ENCODE assay signal across 1 cellular context in the genomic region with DNA sequence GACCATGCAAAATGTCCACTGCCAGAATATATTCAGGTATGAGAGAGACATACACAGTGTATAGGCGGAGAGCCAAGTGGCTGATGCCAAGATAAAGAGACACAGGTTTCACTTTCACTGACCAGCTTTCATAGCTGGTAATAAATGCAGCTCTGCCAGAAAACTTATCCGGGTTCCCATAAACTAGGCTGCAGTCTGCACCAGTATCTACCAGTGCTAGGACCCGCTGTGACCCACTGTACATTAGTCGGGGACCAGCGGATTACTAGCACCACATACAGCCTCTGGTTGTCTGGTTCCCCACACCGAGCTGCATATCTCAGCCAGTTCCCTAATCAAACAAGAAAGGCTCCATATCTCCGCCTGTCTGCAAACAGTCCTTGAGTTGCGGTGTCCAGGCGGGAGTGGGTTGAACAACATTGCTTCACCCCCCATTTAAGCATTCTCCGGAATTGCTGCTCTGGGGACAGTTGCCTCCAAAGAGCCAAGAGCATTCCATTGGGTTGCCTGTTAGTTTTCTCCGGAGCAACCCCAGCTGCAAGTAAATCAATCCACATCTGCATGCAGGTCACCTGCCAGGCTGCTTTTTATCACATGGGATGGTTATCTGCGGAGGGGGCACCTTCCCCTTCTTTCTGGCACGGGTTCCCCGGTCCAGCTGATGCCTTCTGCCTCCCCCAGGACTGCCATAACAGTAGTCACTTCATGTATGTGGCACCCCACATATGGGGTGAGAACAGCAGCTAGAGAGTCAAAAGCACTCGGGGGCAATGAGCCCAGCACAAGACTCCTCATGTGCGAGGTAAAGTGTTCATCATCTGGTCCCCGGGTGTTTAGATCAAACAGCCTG.
TF ChIP-seq lines count a peak whose summit lies in the region.

No MANE protein-coding gene starts in this region.

TF ChIP-seq in HepG2, 621 proteins besides CTCF, POLR2A, EP300 and RAD21 (continued from another document and continues in another):
- TF ChIP-seq, protein P1, sequence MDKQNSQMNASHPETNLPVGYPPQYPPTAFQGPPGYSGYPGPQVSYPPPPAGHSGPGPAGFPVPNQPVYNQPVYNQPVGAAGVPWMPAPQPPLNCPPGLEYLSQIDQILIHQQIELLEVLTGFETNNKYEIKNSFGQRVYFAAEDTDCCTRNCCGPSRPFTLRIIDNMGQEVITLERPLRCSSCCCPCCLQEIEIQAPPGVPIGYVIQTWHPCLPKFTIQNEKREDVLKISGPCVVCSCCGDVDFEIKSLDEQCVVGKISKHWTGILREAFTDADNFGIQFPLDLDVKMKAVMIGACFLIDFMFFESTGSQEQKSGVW (CRISPR knock-in tag; IDR thresholded peaks at IDR 0.05; ENCODE audit: borderline replicate concordance), result no peak
- TF ChIP-seq ZNF329 (CRISPR knock-in tag; IDR thresholded peaks at IDR 0.05; ENCODE audit: low read depth) (no peak), WIZ (CRISPR knock-in tag; IDR thresholded peaks at IDR 0.05) (no peak), KLF13 (CRISPR knock-in tag; IDR thresholded peaks at IDR 0.05) (no peak), SOX6 (IDR thresholded peaks at IDR 0.05) (no peak), SOX6 (CRISPR knock-in tag; IDR thresholded peaks at IDR 0.05) (peak; percentile 74; the same call in 1 of the 2 replicates), ZC3H4 (CRISPR knock-in tag; IDR thresholded peaks at IDR 0.05; ENCODE audit: borderline replicate concordance) (no peak), ZC3H13 (CRISPR knock-in tag; IDR thresholded peaks at IDR 0.05) (no peak), NCOA5 (CRISPR knock-in tag; IDR thresholded peaks at IDR 0.05) (no peak), ZFP90 (CRISPR knock-in tag; IDR thresholded peaks at IDR 0.05; ENCODE audit: borderline replicate concordance) (no peak), ZKSCAN1 (IDR thresholded peaks at IDR 0.05; ENCODE audit: low read length) (0 out of 2 replicates have a peak, but pooled peaks have one; percentile 6), CHD2 (IDR thresholded peaks at IDR 0.05; ENCODE audit: low read depth, low read length) (no peak), HNRNPK (IDR thresholded peaks at IDR 0.05; ENCODE audit: low read depth, low read length, poor library complexity, severe bottlenecking) (no peak), ZNF317 (CRISPR knock-in tag; IDR thresholded peaks at IDR 0.05) (no peak), ZNF878 (CRISPR knock-in tag; IDR thresholded peaks at IDR 0.05) (peak; percentile 69; the same call in 1 of the 2 replicates), POGZ (CRISPR knock-in tag; IDR thresholded peaks at IDR 0.05) (no peak), ZFY (CRISPR knock-in tag; IDR thresholded peaks at IDR 0.05) (no peak), ZNF143 (CRISPR knock-in tag; IDR thresholded peaks at IDR 0.05) (no peak), ZNF382 (CRISPR knock-in tag; IDR thresholded peaks at IDR 0.05; ENCODE audit: borderline replicate concordance) (no peak), GPN1 (CRISPR knock-in tag; IDR thresholded peaks at IDR 0.05; ENCODE audit: borderline replicate concordance) (no peak)
- TF ChIP-seq, protein P2, sequence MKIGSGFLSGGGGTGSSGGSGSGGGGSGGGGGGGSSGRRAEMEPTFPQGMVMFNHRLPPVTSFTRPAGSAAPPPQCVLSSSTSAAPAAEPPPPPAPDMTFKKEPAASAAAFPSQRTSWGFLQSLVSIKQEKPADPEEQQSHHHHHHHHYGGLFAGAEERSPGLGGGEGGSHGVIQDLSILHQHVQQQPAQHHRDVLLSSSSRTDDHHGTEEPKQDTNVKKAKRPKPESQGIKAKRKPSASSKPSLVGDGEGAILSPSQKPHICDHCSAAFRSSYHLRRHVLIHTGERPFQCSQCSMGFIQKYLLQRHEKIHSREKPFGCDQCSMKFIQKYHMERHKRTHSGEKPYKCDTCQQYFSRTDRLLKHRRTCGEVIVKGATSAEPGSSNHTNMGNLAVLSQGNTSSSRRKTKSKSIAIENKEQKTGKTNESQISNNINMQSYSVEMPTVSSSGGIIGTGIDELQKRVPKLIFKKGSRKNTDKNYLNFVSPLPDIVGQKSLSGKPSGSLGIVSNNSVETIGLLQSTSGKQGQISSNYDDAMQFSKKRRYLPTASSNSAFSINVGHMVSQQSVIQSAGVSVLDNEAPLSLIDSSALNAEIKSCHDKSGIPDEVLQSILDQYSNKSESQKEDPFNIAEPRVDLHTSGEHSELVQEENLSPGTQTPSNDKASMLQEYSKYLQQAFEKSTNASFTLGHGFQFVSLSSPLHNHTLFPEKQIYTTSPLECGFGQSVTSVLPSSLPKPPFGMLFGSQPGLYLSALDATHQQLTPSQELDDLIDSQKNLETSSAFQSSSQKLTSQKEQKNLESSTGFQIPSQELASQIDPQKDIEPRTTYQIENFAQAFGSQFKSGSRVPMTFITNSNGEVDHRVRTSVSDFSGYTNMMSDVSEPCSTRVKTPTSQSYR (CRISPR knock-in tag; IDR thresholded peaks at IDR 0.05; ENCODE audit: borderline replicate concordance), result peak; percentile 82
- TF ChIP-seq, protein P3, sequence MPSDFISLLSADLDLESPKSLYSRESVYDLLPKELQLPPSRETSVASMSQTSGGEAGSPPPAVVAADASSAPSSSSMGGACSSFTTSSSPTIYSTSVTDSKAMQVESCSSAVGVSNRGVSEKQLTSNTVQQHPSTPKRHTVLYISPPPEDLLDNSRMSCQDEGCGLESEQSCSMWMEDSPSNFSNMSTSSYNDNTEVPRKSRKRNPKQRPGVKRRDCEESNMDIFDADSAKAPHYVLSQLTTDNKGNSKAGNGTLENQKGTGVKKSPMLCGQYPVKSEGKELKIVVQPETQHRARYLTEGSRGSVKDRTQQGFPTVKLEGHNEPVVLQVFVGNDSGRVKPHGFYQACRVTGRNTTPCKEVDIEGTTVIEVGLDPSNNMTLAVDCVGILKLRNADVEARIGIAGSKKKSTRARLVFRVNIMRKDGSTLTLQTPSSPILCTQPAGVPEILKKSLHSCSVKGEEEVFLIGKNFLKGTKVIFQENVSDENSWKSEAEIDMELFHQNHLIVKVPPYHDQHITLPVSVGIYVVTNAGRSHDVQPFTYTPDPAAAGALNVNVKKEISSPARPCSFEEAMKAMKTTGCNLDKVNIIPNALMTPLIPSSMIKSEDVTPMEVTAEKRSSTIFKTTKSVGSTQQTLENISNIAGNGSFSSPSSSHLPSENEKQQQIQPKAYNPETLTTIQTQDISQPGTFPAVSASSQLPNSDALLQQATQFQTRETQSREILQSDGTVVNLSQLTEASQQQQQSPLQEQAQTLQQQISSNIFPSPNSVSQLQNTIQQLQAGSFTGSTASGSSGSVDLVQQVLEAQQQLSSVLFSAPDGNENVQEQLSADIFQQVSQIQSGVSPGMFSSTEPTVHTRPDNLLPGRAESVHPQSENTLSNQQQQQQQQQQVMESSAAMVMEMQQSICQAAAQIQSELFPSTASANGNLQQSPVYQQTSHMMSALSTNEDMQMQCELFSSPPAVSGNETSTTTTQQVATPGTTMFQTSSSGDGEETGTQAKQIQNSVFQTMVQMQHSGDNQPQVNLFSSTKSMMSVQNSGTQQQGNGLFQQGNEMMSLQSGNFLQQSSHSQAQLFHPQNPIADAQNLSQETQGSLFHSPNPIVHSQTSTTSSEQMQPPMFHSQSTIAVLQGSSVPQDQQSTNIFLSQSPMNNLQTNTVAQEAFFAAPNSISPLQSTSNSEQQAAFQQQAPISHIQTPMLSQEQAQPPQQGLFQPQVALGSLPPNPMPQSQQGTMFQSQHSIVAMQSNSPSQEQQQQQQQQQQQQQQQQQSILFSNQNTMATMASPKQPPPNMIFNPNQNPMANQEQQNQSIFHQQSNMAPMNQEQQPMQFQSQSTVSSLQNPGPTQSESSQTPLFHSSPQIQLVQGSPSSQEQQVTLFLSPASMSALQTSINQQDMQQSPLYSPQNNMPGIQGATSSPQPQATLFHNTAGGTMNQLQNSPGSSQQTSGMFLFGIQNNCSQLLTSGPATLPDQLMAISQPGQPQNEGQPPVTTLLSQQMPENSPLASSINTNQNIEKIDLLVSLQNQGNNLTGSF (CRISPR knock-in tag; IDR thresholded peaks at IDR 0.05), result no peak
- TF ChIP-seq, protein P4, sequence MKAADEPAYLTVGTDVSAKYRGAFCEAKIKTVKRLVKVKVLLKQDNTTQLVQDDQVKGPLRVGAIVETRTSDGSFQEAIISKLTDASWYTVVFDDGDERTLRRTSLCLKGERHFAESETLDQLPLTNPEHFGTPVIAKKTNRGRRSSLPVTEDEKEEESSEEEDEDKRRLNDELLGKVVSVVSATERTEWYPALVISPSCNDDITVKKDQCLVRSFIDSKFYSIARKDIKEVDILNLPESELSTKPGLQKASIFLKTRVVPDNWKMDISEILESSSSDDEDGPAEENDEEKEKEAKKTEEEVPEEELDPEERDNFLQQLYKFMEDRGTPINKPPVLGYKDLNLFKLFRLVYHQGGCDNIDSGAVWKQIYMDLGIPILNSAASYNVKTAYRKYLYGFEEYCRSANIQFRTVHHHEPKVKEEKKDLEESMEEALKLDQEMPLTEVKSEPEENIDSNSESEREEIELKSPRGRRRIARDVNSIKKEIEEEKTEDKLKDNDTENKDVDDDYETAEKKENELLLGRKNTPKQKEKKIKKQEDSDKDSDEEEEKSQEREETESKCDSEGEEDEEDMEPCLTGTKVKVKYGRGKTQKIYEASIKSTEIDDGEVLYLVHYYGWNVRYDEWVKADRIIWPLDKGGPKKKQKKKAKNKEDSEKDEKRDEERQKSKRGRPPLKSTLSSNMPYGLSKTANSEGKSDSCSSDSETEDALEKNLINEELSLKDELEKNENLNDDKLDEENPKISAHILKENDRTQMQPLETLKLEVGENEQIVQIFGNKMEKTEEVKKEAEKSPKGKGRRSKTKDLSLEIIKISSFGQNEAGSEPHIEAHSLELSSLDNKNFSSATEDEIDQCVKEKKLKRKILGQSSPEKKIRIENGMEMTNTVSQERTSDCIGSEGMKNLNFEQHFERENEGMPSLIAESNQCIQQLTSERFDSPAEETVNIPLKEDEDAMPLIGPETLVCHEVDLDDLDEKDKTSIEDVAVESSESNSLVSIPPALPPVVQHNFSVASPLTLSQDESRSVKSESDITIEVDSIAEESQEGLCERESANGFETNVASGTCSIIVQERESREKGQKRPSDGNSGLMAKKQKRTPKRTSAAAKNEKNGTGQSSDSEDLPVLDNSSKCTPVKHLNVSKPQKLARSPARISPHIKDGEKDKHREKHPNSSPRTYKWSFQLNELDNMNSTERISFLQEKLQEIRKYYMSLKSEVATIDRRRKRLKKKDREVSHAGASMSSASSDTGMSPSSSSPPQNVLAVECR (CRISPR knock-in tag; IDR thresholded peaks at IDR 0.05; ENCODE audit: borderline replicate concordance), result peak; percentile 60
- TF ChIP-seq, protein P5, sequence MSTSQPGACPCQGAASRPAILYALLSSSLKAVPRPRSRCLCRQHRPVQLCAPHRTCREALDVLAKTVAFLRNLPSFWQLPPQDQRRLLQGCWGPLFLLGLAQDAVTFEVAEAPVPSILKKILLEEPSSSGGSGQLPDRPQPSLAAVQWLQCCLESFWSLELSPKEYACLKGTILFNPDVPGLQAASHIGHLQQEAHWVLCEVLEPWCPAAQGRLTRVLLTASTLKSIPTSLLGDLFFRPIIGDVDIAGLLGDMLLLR (CRISPR knock-in tag; IDR thresholded peaks at IDR 0.05), result no peak
- TF ChIP-seq, protein P6, sequence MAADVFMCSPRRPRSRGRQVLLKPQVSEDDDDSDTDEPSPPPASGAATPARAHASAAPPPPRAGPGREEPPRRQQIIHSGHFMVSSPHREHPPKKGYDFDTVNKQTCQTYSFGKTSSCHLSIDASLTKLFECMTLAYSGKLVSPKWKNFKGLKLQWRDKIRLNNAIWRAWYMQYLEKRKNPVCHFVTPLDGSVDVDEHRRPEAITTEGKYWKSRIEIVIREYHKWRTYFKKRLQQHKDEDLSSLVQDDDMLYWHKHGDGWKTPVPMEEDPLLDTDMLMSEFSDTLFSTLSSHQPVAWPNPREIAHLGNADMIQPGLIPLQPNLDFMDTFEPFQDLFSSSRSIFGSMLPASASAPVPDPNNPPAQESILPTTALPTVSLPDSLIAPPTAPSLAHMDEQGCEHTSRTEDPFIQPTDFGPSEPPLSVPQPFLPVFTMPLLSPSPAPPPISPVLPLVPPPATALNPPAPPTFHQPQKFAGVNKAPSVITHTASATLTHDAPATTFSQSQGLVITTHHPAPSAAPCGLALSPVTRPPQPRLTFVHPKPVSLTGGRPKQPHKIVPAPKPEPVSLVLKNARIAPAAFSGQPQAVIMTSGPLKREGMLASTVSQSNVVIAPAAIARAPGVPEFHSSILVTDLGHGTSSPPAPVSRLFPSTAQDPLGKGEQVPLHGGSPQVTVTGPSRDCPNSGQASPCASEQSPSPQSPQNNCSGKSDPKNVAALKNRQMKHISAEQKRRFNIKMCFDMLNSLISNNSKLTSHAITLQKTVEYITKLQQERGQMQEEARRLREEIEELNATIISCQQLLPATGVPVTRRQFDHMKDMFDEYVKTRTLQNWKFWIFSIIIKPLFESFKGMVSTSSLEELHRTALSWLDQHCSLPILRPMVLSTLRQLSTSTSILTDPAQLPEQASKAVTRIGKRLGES (CRISPR knock-in tag; IDR thresholded peaks at IDR 0.05; ENCODE audit: borderline replicate concordance), result no peak
- TF ChIP-seq, protein P7, sequence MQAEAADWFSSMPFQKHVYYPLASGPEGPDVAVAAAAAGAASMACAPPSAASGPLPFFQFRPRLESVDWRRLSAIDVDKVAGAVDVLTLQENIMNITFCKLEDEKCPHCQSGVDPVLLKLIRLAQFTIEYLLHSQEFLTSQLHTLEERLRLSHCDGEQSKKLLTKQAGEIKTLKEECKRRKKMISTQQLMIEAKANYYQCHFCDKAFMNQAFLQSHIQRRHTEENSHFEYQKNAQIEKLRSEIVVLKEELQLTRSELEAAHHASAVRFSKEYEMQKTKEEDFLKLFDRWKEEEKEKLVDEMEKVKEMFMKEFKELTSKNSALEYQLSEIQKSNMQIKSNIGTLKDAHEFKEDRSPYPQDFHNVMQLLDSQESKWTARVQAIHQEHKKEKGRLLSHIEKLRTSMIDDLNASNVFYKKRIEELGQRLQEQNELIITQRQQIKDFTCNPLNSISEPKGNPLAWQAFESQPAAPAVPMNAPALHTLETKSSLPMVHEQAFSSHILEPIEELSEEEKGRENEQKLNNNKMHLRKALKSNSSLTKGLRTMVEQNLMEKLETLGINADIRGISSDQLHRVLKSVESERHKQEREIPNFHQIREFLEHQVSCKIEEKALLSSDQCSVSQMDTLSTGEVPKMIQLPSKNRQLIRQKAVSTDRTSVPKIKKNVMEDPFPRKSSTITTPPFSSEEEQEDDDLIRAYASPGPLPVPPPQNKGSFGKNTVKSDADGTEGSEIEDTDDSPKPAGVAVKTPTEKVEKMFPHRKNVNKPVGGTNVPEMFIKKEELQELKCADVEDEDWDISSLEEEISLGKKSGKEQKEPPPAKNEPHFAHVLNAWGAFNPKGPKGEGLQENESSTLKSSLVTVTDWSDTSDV (CRISPR knock-in tag; IDR thresholded peaks at IDR 0.05), result no peak
- TF ChIP-seq, protein P8, sequence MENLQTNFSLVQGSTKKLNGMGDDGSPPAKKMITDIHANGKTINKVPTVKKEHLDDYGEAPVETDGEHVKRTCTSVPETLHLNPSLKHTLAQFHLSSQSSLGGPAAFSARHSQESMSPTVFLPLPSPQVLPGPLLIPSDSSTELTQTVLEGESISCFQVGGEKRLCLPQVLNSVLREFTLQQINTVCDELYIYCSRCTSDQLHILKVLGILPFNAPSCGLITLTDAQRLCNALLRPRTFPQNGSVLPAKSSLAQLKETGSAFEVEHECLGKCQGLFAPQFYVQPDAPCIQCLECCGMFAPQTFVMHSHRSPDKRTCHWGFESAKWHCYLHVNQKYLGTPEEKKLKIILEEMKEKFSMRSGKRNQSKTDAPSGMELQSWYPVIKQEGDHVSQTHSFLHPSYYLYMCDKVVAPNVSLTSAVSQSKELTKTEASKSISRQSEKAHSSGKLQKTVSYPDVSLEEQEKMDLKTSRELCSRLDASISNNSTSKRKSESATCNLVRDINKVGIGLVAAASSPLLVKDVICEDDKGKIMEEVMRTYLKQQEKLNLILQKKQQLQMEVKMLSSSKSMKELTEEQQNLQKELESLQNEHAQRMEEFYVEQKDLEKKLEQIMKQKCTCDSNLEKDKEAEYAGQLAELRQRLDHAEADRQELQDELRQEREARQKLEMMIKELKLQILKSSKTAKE (CRISPR knock-in tag; IDR thresholded peaks at IDR 0.05; ENCODE audit: borderline replicate concordance), result peak; percentile 82; the same call in 1 of the 2 replicates
